Comparison of ENCODE assay signal across 8 cellular contexts in genomic region chr9:136644593-136645342, GRCh38. TPM values are rescaled to one million over a fixed set of nuclear protein-coding genes. Genes with fewer than 3 reads are reported as not detected.
A peak's percentile ranks its signal among the peaks of the same experiment; 100 is the strongest.
DNase-seq lines count a peak whose midpoint lies in the region; ATAC-seq and TF ChIP-seq lines count a peak whose summit lies in the region.

No MANE protein-coding gene starts in this region.

- H2AK9ac ChIP-seq in IMR-90 (replicated peaks; ENCODE audit: low read depth, low read length, poor library complexity): peak overlapping the region; percentile 76

- no peak overlapping the region; the same call in 1 of the 2 replicates for H3K56ac ChIP-seq in IMR-90 (ENCODE audit: extremely low read depth, insufficient read depth, low read length)

- H4K91ac ChIP-seq in IMR-90 (ENCODE audit: insufficient read depth, low read depth, low read length): no peak overlapping the region; the same call in 1 of the 2 replicates

- H2BK120ac ChIP-seq in IMR-90 (ENCODE audit: low read depth, low read length): no peak overlapping the region

- dilution Hi-C loops in IMR-90 (cut with HindIII; ENCODE audit: low sequenced_read_pairs, unreplicated experiment): no loop called here

- no peak overlapping the region for H4K5ac ChIP-seq in IMR-90 (ENCODE audit: low read depth, low read length)

- no peak overlapping the region for H2BK5ac ChIP-seq in IMR-90 (ENCODE audit: low read depth, low read length, poor library complexity, severe bottlenecking)

- H3K14ac ChIP-seq in IMR-90 (replicated peaks; ENCODE audit: low read depth, low read length): no peak overlapping the region

- peak overlapping the region in 1 of 2 experiments; percentile 33; a peak in 2 of 4 replicates for H4K8ac ChIP-seq in IMR-90 (ENCODE audit: low read depth in 2 of 2, low read length in 2 of 2)

- no peak overlapping the region for H2BK15ac ChIP-seq in IMR-90 (ENCODE audit: low read depth, low read length)

- no peak overlapping the region for H3K9ac ChIP-seq in IMR-90 (ENCODE audit: low read depth, low read length)

- peak overlapping the region; percentile 79 for H2AFZ ChIP-seq in IMR-90 (replicated peaks; ENCODE audit: low read length, poor library complexity)

- H3K4ac ChIP-seq in IMR-90 (ENCODE audit: low read depth, low read length): no peak overlapping the region

- BruUV-seq in IMR-90 (replicated peaks; lab: Mats Ljungman, UMichigan): no TSS peak

- H3K4me3 ChIP-seq in IMR-90 (ENCODE audit: insufficient read depth, low read depth, low read length): no peak overlapping the region
- H3K4me3 ChIP-seq in lower lobe of right lung: peak overlapping the region; percentile 51

- H2AK5ac ChIP-seq in IMR-90 (ENCODE audit: low read depth, low read length): no peak overlapping the region

- H3K36me3 ChIP-seq in IMR-90 (ENCODE audit: control insufficient read depth, insufficient read depth, low read length) (no peaks in the 10 kb centered on the region), lower lobe of right lung (no peaks in the 10 kb centered on the region)

- CTCF ChIA-PET in IMR-90 (lab: Yijun Ruan, JAX): interaction anchor here (1.2 kb wide), 2 partner anchors 10 to 160 kb away, joined by 3 read pairs; no protein-coding TSS in a partner anchor

- peak; percentile 37 for DNase-seq in EL
- DNase-seq in IMR-90: peak; percentile 28
- DNase-seq in activated CD4-positive, CD25-positive, alpha-beta regulatory T cell treated with anti-CD3 and anti-CD28 coated beads, Interleukin-2, amount 50 U/mL, for 72 hours: peak; percentile 71
- peak; percentile 90 for DNase-seq in lower lobe of right lung
- peak; percentile 37 for DNase-seq in stimulated activated CD8-positive, alpha-beta memory T cell treated with anti-CD3 and anti-CD28 coated beads, Interleukin-12 subunit alpha, Interleukin-12 subunit beta, amount 100 ng/mL, for 1 hour (ENCODE audit: low read depth)
- DNase-seq in NCI-H2081 treated with DMSO at 0.1 percent for 48 hours (lab: John Stamatoyannopoulos, UW): no peak
- DNase-seq in GOT3 (lab: John Stamatoyannopoulos, UW): no peak

- H4K20me1 ChIP-seq in IMR-90 (ENCODE audit: insufficient read depth, low read length): no peaks in the 10 kb centered on the region

- ATAC-seq in IMR-90 (ENCODE audit: low read depth): peak; percentile 97
- peak; percentile 94 to 95 for ATAC-seq in lower lobe of right lung

- 6% methylated on average over 14 of the region's 30 CpGs; no CpG with 5 or more reads in 1 of the 2 experiments for WGBS in IMR-90 (ENCODE audit: extremely low coverage in 2 of 2, insufficient read length in 1 of 2), 2 experiments

- no peak overlapping the region for H3K18ac ChIP-seq in IMR-90 (ENCODE audit: low read depth, low read length)

- H3K79me1 ChIP-seq in IMR-90 (ENCODE audit: low read depth in 1 of 2, low read length in 2 of 2): no peaks in the 10 kb centered on the region

- no peak overlapping the region for H2BK20ac ChIP-seq in IMR-90 (ENCODE audit: low read depth, low read length)

- POLR2A ChIA-PET in IMR-90 (lab: Charles Lee; ENCODE audit: unreplicated experiment): no interaction called here

- no peak overlapping the region for H3K23ac ChIP-seq in IMR-90 (ENCODE audit: low read depth, low read length)

- H3K27me3 ChIP-seq in IMR-90 (ENCODE audit: control insufficient read depth, insufficient read depth, low read length) (peaks cover 20% of the 10 kb centered on the region), lower lobe of right lung (ENCODE audit: low read depth) (no peaks in the 10 kb centered on the region)

- TF ChIP-seq CTCF in IMR-90 (conservative IDR thresholded peaks at IDR 0.05; ENCODE audit: low read depth, low read length) (peak; percentile 73), lower lobe of right lung (IDR thresholded peaks at IDR 0.05) (peak; percentile 94)

- H3K9me1 ChIP-seq in IMR-90 (ENCODE audit: insufficient read depth, low read length): no peaks in the 10 kb centered on the region

- no peak for TF ChIP-seq POLR2A in IMR-90 (IDR thresholded peaks at IDR 0.05; ENCODE audit: low read depth, low read length)

- H3K9me3 ChIP-seq in IMR-90 (ENCODE audit: control insufficient read depth, insufficient read depth, low read length) (0 out of 2 replicates have a peak, but pooled peaks cover 2% of the 10 kb centered on the region), lower lobe of right lung (no peaks in the 10 kb centered on the region)

- in situ Hi-C loops in IMR-90 (cut with MboI; ENCODE audit: low sequenced_read_pairs): no loop called here

- peak; percentile 75 for TF ChIP-seq RAD21 in IMR-90 (IDR thresholded peaks at IDR 0.05; ENCODE audit: low read length)

- intact Hi-C loops in IMR-90 (cut with micrococcal nuclease) (no loop called here), lower lobe of right lung (cut with DNase I) (no loop called here)

- H3K27ac ChIP-seq in IMR-90 (ENCODE audit: insufficient read depth, low read length): no peak overlapping the region
- peak overlapping the region; percentile 81 for H3K27ac ChIP-seq in cingulate gyrus (ENCODE audit: low read depth, low read length)
- H3K27ac ChIP-seq in lower lobe of right lung: peak overlapping the region; percentile 89

- H3K4me2 ChIP-seq in IMR-90 (ENCODE audit: low read depth, low read length): peak overlapping the region; percentile 30; the same call in 1 of the 2 replicates

- peaks cover 4% of the 10 kb centered on the region; the same call in 1 of the 2 replicates for H3K4me1 ChIP-seq in IMR-90 (ENCODE audit: control insufficient read depth, insufficient read depth, low read length)
- peaks cover 50% of the 10 kb centered on the region for H3K4me1 ChIP-seq in lower lobe of right lung

TF ChIP-seq in IMR-90, 13 proteins besides CTCF, POLR2A, EP300 and RAD21:
- no peak for TF ChIP-seq MAFK (IDR thresholded peaks at IDR 0.05; ENCODE audit: low read depth, low read length)
- TF ChIP-seq CHD1 (IDR thresholded peaks at IDR 0.05; ENCODE audit: low read depth, low read length): no peak
- TF ChIP-seq USF2 (IDR thresholded peaks at IDR 0.05; ENCODE audit: low read depth, low read length): no peak
- TF ChIP-seq MXI1 (IDR thresholded peaks at IDR 0.05; ENCODE audit: borderline replicate concordance, low read depth, low read length): peak; percentile 42; the same call in 1 of the 2 replicates
- TF ChIP-seq BHLHE40 (IDR thresholded peaks at IDR 0.05; ENCODE audit: low read depth, low read length): 0 out of 2 replicates have a peak, but pooled peaks have one; percentile 51
- no peak for TF ChIP-seq MAZ (IDR thresholded peaks at IDR 0.05; ENCODE audit: borderline replicate concordance, low read depth, low read length)
- no peak for TF ChIP-seq CEBPB (IDR thresholded peaks at IDR 0.05; ENCODE audit: low read depth, low read length)
- TF ChIP-seq FOS (IDR thresholded peaks at IDR 0.05; ENCODE audit: low read depth, low read length): no peak
- no peak for TF ChIP-seq RCOR1 (IDR thresholded peaks at IDR 0.05; ENCODE audit: insufficient replicate concordance, low read length)
- peak; percentile 46; the same call in 1 of the 2 replicates for TF ChIP-seq SMC3 (IDR thresholded peaks at IDR 0.05; ENCODE audit: low read depth, low read length)
- no peak for TF ChIP-seq RFX5 (IDR thresholded peaks at IDR 0.05; ENCODE audit: low read depth, low read length)
- TF ChIP-seq, protein P1, sequence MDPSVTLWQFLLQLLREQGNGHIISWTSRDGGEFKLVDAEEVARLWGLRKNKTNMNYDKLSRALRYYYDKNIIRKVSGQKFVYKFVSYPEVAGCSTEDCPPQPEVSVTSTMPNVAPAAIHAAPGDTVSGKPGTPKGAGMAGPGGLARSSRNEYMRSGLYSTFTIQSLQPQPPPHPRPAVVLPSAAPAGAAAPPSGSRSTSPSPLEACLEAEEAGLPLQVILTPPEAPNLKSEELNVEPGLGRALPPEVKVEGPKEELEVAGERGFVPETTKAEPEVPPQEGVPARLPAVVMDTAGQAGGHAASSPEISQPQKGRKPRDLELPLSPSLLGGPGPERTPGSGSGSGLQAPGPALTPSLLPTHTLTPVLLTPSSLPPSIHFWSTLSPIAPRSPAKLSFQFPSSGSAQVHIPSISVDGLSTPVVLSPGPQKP (IDR thresholded peaks at IDR 0.05; ENCODE audit: borderline replicate concordance, low read depth, low read length): no peak
- no peak for TF ChIP-seq NFE2L2 (IDR thresholded peaks at IDR 0.05; ENCODE audit: low read depth, low read length)

RNA-seq across cellular contexts. Expression of gene EGFL7, which starts 17.9 kb away (rescaled TPM):
- total RNA-seq in IMR-90 (2012; rRNA removed) (1.4 and 2.2 TPM in 2 replicates), lower lobe of right lung (230 TPM)
- 10.4 and 16.4 TPM in 2 replicates for polyA plus RNA-seq in IMR-90 (2012; rRNA removed)
- 9.6 and 22.1 TPM in 2 replicates for polyA plus RNA-seq in IMR-90 (2012; cell fraction: cytosol; rRNA removed)
- polyA plus RNA-seq in IMR-90 (2012; cell fraction: nucleus; rRNA removed; ENCODE audit: low replicate concordance): 7.1 and 18.2 TPM in 2 replicates

RNA-seq across cellular contexts. Expression of gene AGPAT2, which starts 42.5 kb away (rescaled TPM):
- total RNA-seq in IMR-90 (2012; rRNA removed) (16.1 and 18.9 TPM in 2 replicates), lower lobe of right lung (106 TPM)
- polyA plus RNA-seq in IMR-90 (2012; rRNA removed): 37.2 and 39.5 TPM in 2 replicates
- 22.2 and 63.1 TPM in 2 replicates for polyA plus RNA-seq in IMR-90 (2012; cell fraction: cytosol; rRNA removed)
- polyA plus RNA-seq in IMR-90 (2012; cell fraction: nucleus; rRNA removed; ENCODE audit: low replicate concordance): 54.0 and 103 TPM in 2 replicates

Comparison
In these comparisons a context has a peak if more than half of its experiments do, and no peak if none do; other contexts are left out.
1. DNase-seq: peak in EL (single experiment), IMR-90 (single experiment), activated CD4-positive, CD25-positive, alpha-beta regulatory T cell treated with anti-CD3 and anti-CD28 coated beads, Interleukin-2, amount 50 U/mL, for 72 hours (single experiment), lower lobe of right lung (single experiment) and stimulated activated CD8-positive, alpha-beta memory T cell treated with anti-CD3 and anti-CD28 coated beads, Interleukin-12 subunit alpha, Interleukin-12 subunit beta, amount 100 ng/mL, for 1 hour (single experiment); none in NCI-H2081 treated with DMSO at 0.1 percent for 48 hours (single experiment) and GOT3 (single experiment).
2. RNA of gene EGFL7, which starts 17.9 kb away (total RNA-seq): 230 TPM in lower lobe of right lung (single experiment); 1.4 to 2.2 TPM in IMR-90; every median in the first group is over 10 times any median in the second.